Comparison of ENCODE assay signal across 1 cellular context in the genomic region with DNA sequence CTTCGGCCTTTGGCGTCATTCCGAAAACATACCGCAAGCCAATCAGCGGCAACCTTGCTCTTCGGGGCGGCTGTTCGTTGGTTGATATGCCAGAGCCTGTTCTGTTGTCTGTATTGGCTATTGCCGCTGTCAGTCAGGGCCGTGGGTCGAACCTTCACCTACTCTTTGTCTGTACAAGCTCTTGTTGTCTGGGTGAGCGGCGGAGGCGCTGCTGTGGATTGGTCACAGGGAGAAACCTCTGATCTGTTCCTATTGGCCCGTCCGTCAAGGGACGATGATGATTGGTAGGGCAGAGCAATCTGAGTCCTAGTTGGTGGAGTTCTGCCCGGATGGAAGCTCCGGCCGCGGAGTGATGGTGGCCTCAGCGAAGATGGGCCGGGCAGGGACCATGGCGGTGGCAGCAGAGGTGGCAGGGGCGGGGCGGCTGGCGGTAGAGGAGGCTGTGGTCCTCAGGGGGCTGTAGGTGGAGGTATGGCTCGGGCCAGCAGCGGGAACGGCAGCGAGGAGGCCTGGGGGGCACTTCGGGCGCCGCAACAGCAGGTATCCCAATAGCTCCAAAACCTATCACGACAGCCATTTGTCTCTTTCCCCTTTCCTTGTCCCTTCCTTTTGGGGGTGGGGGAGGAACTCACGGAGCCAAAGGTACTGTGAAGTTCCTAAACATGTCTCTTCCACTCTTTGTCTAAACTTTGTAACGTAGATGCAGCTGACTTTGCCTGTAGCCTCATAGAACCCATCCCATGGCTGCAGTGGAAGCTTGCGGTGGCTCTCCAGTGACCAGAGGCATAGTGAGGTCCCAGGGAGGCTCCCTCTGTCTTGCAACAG.
A peak's percentile ranks its signal among the peaks of the same experiment; 100 is the strongest.
TF ChIP-seq lines count a peak whose summit lies in the region.

A gene (plus strand): TSS at position 307 of the 825 bp plus-strand sequence. CDS start 165 bp downstream, at position 472.

TF ChIP-seq in HEK293, 187 proteins besides CTCF, POLR2A, EP300 and RAD21 (continued from another document):
- TF ChIP-seq FEZF1 (tag by site-specific recombination; IDR thresholded peaks at IDR 0.05) = no peak
- TF ChIP-seq EGR2 (tag by site-specific recombination; IDR thresholded peaks at IDR 0.05; ENCODE audit: low read depth) = no peak
- TF ChIP-seq, protein P1, sequence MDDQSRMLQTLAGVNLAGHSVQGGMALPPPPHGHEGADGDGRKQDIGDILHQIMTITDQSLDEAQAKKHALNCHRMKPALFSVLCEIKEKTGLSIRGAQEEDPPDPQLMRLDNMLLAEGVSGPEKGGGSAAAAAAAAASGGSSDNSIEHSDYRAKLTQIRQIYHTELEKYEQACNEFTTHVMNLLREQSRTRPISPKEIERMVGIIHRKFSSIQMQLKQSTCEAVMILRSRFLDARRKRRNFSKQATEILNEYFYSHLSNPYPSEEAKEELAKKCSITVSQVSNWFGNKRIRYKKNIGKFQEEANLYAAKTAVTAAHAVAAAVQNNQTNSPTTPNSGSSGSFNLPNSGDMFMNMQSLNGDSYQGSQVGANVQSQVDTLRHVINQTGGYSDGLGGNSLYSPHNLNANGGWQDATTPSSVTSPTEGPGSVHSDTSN (CRISPR knock-in tag; IDR thresholded peaks at IDR 0.05) = 0 out of 2 replicates have a peak, but pooled peaks have one; percentile 39
- TF ChIP-seq ZNF610 (tag by site-specific recombination; IDR thresholded peaks at IDR 0.05; ENCODE audit: borderline replicate concordance) = no peak
- TF ChIP-seq ZBTB21 (tag by site-specific recombination; IDR thresholded peaks at IDR 0.05) = no peak
- no peak for TF ChIP-seq ZNF121 (tag by site-specific recombination; IDR thresholded peaks at IDR 0.05)
- TF ChIP-seq ZFP69B (tag by site-specific recombination; IDR thresholded peaks at IDR 0.05) = no peak
- TF ChIP-seq ZNF529 (tag by site-specific recombination; IDR thresholded peaks at IDR 0.05; ENCODE audit: insufficient replicate concordance) = no peak
- TF ChIP-seq, protein P2, sequence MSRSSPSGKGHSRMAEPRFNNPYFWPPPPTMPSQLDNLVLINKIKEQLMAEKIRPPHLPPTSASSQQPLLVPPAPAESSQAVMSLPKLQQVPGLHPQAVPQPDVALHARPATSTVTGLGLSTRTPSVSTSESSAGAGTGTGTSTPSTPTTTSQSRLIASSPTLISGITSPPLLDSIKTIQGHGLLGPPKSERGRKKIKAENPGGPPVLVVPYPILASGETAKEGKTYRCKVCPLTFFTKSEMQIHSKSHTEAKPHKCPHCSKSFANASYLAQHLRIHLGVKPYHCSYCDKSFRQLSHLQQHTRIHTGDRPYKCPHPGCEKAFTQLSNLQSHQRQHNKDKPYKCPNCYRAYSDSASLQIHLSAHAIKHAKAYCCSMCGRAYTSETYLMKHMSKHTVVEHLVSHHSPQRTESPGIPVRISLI (tag by site-specific recombination; IDR thresholded peaks at IDR 0.05) = no peak
- 0 out of 2 replicates have a peak, but pooled peaks have one; percentile 10 for TF ChIP-seq TRIM28 (IDR thresholded peaks at IDR 0.05; ENCODE audit: borderline replicate concordance, low read length)
- TF ChIP-seq TCF7L2 (IDR thresholded peaks at IDR 0.05; ENCODE audit: borderline replicate concordance, low read depth, low read length) = no peak
- TF ChIP-seq, protein P3, sequence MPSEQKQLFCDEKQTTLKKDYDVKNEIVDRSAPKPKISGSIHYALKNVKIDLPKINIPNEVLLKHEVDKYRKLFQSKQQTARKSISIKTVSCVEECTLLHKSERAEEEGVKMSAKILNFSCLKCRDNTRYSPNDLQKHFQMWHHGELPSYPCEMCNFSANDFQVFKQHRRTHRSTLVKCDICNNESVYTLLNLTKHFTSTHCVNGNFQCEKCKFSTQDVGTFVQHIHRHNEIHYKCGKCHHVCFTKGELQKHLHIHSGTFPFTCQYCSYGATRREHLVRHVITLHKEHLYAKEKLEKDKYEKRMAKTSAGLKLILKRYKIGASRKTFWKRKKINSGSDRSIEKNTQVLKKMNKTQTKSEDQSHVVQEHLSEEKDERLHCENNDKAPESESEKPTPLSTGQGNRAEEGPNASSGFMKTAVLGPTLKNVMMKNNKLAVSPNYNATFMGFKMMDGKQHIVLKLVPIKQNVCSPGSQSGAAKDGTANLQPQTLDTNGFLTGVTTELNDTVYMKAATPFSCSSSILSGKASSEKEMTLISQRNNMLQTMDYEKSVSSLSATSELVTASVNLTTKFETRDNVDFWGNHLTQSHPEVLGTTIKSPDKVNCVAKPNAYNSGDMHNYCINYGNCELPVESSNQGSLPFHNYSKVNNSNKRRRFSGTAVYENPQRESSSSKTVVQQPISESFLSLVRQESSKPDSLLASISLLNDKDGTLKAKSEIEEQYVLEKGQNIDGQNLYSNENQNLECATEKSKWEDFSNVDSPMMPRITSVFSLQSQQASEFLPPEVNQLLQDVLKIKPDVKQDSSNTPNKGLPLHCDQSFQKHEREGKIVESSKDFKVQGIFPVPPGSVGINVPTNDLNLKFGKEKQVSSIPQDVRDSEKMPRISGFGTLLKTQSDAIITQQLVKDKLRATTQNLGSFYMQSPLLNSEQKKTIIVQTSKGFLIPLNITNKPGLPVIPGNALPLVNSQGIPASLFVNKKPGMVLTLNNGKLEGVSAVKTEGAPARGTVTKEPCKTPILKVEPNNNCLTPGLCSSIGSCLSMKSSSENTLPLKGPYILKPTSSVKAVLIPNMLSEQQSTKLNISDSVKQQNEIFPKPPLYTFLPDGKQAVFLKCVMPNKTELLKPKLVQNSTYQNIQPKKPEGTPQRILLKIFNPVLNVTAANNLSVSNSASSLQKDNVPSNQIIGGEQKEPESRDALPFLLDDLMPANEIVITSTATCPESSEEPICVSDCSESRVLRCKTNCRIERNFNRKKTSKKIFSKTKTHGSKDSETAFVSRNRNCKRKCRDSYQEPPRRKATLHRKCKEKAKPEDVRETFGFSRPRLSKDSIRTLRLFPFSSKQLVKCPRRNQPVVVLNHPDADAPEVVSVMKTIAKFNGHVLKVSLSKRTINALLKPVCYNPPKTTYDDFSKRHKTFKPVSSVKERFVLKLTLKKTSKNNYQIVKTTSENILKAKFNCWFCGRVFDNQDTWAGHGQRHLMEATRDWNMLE (tag by site-specific recombination; conservative IDR thresholded peaks at IDR 0.05; ENCODE audit: low read depth) = no peak
- TF ChIP-seq ZNF16 (tag by site-specific recombination; IDR thresholded peaks at IDR 0.05; ENCODE audit: low read depth) = no peak
- no peak for TF ChIP-seq ZNF138 (tag by site-specific recombination; IDR thresholded peaks at IDR 0.05; ENCODE audit: borderline replicate concordance)
- no peak for TF ChIP-seq ZNF624 (tag by site-specific recombination; IDR thresholded peaks at IDR 0.05)
- no peak for TF ChIP-seq ZNF404 (tag by site-specific recombination; IDR thresholded peaks at IDR 0.05)
- TF ChIP-seq, protein P4, sequence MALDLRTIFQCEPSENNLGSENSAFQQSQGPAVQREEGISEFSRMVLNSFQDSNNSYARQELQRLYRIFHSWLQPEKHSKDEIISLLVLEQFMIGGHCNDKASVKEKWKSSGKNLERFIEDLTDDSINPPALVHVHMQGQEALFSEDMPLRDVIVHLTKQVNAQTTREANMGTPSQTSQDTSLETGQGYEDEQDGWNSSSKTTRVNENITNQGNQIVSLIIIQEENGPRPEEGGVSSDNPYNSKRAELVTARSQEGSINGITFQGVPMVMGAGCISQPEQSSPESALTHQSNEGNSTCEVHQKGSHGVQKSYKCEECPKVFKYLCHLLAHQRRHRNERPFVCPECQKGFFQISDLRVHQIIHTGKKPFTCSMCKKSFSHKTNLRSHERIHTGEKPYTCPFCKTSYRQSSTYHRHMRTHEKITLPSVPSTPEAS (tag by site-specific recombination; IDR thresholded peaks at IDR 0.05) = no peak
- TF ChIP-seq, protein P5, sequence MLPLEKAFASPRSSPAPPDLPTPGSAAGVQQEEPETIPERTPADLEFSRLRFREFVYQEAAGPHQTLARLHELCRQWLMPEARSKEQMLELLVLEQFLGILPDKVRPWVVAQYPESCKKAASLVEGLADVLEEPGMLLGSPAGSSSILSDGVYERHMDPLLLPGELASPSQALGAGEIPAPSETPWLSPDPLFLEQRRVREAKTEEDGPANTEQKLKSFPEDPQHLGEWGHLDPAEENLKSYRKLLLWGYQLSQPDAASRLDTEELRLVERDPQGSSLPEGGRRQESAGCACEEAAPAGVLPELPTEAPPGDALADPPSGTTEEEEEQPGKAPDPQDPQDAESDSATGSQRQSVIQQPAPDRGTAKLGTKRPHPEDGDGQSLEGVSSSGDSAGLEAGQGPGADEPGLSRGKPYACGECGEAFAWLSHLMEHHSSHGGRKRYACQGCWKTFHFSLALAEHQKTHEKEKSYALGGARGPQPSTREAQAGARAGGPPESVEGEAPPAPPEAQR (tag by site-specific recombination; IDR thresholded peaks at IDR 0.05) = no peak
